1 cellular context compared by ENCODE assay signal in the genomic region with DNA sequence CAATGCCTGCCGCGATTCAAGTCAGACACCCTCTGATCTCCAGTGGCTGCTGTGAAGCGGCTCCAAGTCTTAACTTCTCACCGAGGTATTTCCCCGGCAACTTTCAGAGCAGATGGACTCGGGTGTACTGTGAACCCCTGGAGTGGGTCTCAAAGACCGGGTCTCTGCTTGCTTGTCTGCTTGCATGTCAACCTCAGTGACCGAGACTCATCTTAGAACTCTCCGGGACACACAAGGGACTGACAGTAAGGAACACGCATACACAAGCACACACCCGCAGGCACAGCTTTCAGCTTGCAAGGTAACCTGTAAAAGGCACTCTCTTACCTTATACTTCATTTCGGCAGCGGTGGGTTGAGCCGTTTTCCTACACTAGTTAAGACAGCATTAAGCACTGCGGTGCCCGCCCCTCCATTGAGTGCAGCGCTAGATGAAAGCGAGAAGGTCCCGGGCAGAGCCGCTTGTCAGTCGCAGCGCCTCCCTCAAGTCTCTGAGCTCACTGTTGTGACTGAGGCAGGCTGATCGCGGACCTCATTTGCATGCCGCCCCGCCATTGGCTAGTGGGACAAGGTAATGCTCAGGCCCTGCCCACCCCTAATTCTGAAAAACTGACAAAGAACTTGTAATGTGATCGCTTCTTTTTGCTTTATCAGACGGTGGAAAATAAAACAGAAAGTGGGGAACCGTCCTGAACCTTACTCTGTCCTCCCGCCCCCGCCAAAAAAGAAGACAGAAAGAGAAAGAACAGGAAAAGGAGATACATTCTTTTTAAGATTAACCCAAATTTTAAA.
TF ChIP-seq lines count a peak whose summit lies in the region.

A gene with protein sequence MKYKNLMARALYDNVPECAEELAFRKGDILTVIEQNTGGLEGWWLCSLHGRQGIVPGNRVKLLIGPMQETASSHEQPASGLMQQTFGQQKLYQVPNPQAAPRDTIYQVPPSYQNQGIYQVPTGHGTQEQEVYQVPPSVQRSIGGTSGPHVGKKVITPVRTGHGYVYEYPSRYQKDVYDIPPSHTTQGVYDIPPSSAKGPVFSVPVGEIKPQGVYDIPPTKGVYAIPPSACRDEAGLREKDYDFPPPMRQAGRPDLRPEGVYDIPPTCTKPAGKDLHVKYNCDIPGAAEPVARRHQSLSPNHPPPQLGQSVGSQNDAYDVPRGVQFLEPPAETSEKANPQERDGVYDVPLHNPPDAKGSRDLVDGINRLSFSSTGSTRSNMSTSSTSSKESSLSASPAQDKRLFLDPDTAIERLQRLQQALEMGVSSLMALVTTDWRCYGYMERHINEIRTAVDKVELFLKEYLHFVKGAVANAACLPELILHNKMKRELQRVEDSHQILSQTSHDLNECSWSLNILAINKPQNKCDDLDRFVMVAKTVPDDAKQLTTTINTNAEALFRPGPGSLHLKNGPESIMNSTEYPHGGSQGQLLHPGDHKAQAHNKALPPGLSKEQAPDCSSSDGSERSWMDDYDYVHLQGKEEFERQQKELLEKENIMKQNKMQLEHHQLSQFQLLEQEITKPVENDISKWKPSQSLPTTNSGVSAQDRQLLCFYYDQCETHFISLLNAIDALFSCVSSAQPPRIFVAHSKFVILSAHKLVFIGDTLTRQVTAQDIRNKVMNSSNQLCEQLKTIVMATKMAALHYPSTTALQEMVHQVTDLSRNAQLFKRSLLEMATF (minus strand): TSS at position 492 of the 791 bp plus-strand sequence. CDS start 153 bp downstream, at position 339.

TF ChIP-seq in HepG2, 621 proteins besides CTCF, POLR2A, EP300 and RAD21 (continued from another document):
- no peak for TF ChIP-seq AKAP8 (CRISPR knock-in tag; IDR thresholded peaks at IDR 0.05)
- TF ChIP-seq, protein P1, sequence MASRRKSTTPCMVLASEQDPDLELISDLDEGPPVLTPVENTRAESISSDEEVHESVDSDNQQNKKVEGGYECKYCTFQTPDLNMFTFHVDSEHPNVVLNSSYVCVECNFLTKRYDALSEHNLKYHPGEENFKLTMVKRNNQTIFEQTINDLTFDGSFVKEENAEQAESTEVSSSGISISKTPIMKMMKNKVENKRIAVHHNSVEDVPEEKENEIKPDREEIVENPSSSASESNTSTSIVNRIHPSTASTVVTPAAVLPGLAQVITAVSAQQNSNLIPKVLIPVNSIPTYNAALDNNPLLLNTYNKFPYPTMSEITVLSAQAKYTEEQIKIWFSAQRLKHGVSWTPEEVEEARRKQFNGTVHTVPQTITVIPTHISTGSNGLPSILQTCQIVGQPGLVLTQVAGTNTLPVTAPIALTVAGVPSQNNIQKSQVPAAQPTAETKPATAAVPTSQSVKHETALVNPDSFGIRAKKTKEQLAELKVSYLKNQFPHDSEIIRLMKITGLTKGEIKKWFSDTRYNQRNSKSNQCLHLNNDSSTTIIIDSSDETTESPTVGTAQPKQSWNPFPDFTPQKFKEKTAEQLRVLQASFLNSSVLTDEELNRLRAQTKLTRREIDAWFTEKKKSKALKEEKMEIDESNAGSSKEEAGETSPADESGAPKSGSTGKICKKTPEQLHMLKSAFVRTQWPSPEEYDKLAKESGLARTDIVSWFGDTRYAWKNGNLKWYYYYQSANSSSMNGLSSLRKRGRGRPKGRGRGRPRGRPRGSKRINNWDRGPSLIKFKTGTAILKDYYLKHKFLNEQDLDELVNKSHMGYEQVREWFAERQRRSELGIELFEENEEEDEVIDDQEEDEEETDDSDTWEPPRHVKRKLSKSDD (CRISPR knock-in tag; IDR thresholded peaks at IDR 0.05; ENCODE audit: low read depth), result no peak
- no peak for TF ChIP-seq FOXC1 (CRISPR knock-in tag; IDR thresholded peaks at IDR 0.05; ENCODE audit: borderline replicate concordance)
